ENCODE assay signal across 8 cellular contexts in the genomic region with DNA sequence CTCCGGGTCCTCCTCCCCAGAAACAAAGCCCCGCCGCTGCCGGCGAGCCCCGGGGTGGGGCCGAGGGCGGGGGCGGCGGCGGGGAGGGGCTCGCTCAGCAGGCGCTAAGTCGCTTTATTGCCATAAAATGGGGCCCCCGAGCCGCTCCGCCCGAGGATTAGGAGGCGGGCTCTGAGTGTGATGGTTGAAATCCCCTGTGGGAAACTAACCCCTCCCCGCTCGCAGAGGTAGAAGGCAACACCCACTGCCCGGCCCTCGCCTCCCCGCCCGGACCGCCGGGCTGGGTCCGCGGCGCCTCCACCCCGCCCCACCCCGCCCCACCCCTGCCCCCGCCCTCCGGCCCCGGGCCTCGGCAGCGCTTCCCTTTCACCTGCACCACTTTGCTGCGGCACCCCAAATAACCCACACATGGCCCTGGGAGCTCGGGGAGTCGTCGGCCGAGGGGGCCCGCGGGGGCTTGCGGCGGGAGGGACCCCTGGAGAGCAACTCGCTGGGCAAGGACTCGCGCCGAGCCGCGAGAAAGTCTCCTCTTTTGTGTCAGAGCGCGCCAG. TPM values are rescaled to one million over a fixed set of nuclear protein-coding genes. Genes with fewer than 3 reads are reported as not detected.
DNase-seq lines count a peak whose midpoint lies in the region; ATAC-seq and TF ChIP-seq lines count a peak whose summit lies in the region.

A gene (minus strand): TSS at position 179 of the 551 bp plus-strand sequence.

- TF ChIP-seq POLR2A in transverse colon (IDR thresholded peaks at IDR 0.05): peak; percentile 48

- WGBS in transverse colon (ENCODE audit: low coverage in 1 of 2), 2 donors: 0% methylated on average over 28 of the region's 54 CpGs; no CpG with 5 or more reads in 1 of the 2 donors

- intact Hi-C loops in Right ventricle myocardium inferior (cut with DNase I): loop anchor here (2.0 to 5.0 kb wide), 4 partner anchors 78 to 367 kb away; no protein-coding TSS in a partner anchor
- intact Hi-C loops in transverse colon (cut with DNase I; ENCODE audit: low total_unique reads): no loop called here

- in situ Hi-C loops in transverse colon (cut with MboI; ENCODE audit: low pct_ligation_motif_present in 1 of 4, low pct_unique_long_range_greater_than_20kb in 1 of 4, low sequenced_read_pairs in 3 of 4): no loop called here

- ATAC-seq in Right ventricle myocardium inferior: peak; percentile 88

- peak within 1 kb of the TSS; percentile 83 for H3K4me2 ChIP-seq in parathyroid adenoma (ENCODE audit: low read length)

- DNase-seq in GM10248 (ENCODE audit: extremely low spot score) (peak; percentile 91), HEK293T (ENCODE audit: extremely low spot score) (peak; percentile 97), NAMALWA (ENCODE audit: low spot score) (peak; percentile 99), SKM-1 (lab: John Stamatoyannopoulos, UW; ENCODE audit: unreplicated experiment) (peak; percentile 62), Right ventricle myocardium inferior (ENCODE audit: missing footprints) (peak; percentile 91), transverse colon (peak; percentile 92)
- peak; percentile 88 for DNase-seq in activated naive CD4-positive, alpha-beta T cell treated with anti-CD3 and anti-CD28 coated beads, Interleukin-2, amount 50 U/mL, for 16 hours

- TF ChIP-seq CTCF in GM10248 (IDR thresholded peaks at IDR 0.05; ENCODE audit: control extremely low read depth, extremely low read depth, low read depth, missing control alignments): no peak
- no peak for TF ChIP-seq CTCF in parathyroid adenoma (IDR thresholded peaks at IDR 0.05)
- TF ChIP-seq CTCF in transverse colon (IDR thresholded peaks at IDR 0.05): no peak

- no peak within 1 kb of the TSS for H3K9ac ChIP-seq in parathyroid adenoma

- peak within 1 kb of the TSS; percentile 93 for H2AFZ ChIP-seq in parathyroid adenoma

- CTCF ChIA-PET in GM10248 (lab: Yijun Ruan, JAX) (no interaction called here), HEK293T (lab: Yijun Ruan, JAX) (no interaction called here)

- no peaks in the 10 kb centered on the region for H3K9me3 ChIP-seq in parathyroid adenoma (ENCODE audit: control insufficient read depth, low read length)
- no peaks in the 10 kb centered on the region for H3K9me3 ChIP-seq in transverse colon

- TF ChIP-seq EP300 in transverse colon (IDR thresholded peaks at IDR 0.05; ENCODE audit: low read depth): no peak

- peak within 1 kb of the TSS; percentile 64 for H3K4me3 ChIP-seq in parathyroid adenoma (ENCODE audit: low read depth, low read length)
- peak within 1 kb of the TSS; percentile 60 to 94 (median 78) for H3K4me3 ChIP-seq in transverse colon

- H3K4me1 ChIP-seq in parathyroid adenoma: no peaks in the 10 kb centered on the region
- peaks cover 7 to 37% (median 20%) of the 10 kb centered on the region in 4 donors for H3K4me1 ChIP-seq in transverse colon

- H3K27me3 ChIP-seq in parathyroid adenoma (ENCODE audit: control insufficient read depth, insufficient read depth, low read length) (no peaks in the 10 kb centered on the region), transverse colon (no peaks in the 10 kb centered on the region)

- H3K27ac ChIP-seq in parathyroid adenoma (peak within 1 kb of the TSS; percentile 74), transverse colon (peak within 1 kb of the TSS; percentile 92 to 99 (median 96))

- no peaks in the 10 kb centered on the region for H3K36me3 ChIP-seq in parathyroid adenoma (ENCODE audit: control insufficient read depth, insufficient read depth, low read length)
- no peaks in the 10 kb centered on the region for H3K36me3 ChIP-seq in transverse colon

- no peaks in the 10 kb centered on the region for H3K79me2 ChIP-seq in parathyroid adenoma

- POLR2A ChIA-PET in GM10248 (lab: Yijun Ruan, JAX): interaction anchor here (0.6 kb wide), 3 partner anchors 10 to 21 kb away, joined by 3 read pairs; no protein-coding TSS in a partner anchor
- POLR2A ChIA-PET in HEK293T (lab: Yijun Ruan, JAX): interaction anchor here (1.1 to 2.9 kb wide), 7 partner anchors 12 to 299 kb away, joined by 3 to 17 read pairs (median 4); no protein-coding TSS in a partner anchor

TF ChIP-seq in HEK293T, 16 proteins besides CTCF, POLR2A, EP300 and RAD21:
- TF ChIP-seq CTBP1 (IDR thresholded peaks at IDR 0.05; ENCODE audit: borderline replicate concordance): peak; percentile 46; the same call in 1 of the 2 replicates
- no peak for TF ChIP-seq ARNT (IDR thresholded peaks at IDR 0.05)
- no peak for TF ChIP-seq HDGF (IDR thresholded peaks at IDR 0.05; ENCODE audit: borderline replicate concordance)

RNA-seq across cellular contexts. Expression of the gene that starts here (rescaled TPM):
- total RNA-seq in Right ventricle myocardium inferior: 18.9 TPM
- total RNA-seq in transverse colon: 10 to 100 TPM in 2 of 4 donors, 1 to 10 TPM in 2; 4.1 to 17.7 (median 8.2) TPM

Comparison
In these comparisons a context has a peak if more than half of its experiments do, and no peak if none do; other contexts are left out.
1. Peak in every context shown above with its lines: DNase-seq, ATAC-seq, H3K4me3 ChIP-seq and H3K27ac ChIP-seq.